ENCODE assay signal across 8 cellular contexts in genomic region chr7:90455163-90456030, GRCh38. TPM values are rescaled to one million over a fixed set of nuclear protein-coding genes. Genes with fewer than 3 reads are reported as not detected.
DNase-seq lines count a peak whose midpoint lies in the region; ATAC-seq and TF ChIP-seq lines count a peak whose summit lies in the region.

No MANE protein-coding gene starts in this region.

- H3K9me3 Mint-ChIP-seq in T-cell, result no peaks in the 10 kb centered on the region

- peak; percentile 62; the same call in 1 of the 2 replicates for TF ChIP-seq CTCF in GM12875 (IDR thresholded peaks at IDR 0.05; ENCODE audit: borderline replicate concordance, insufficient read depth, low read depth, low read length)
- TF ChIP-seq CTCF in foreskin fibroblast (IDR thresholded peaks at IDR 0.05; ENCODE audit: low read depth, low read length), result peak; percentile 64
- TF ChIP-seq CTCF in neutrophil (IDR thresholded peaks at IDR 0.05), result peak; percentile 48

- peaks cover 0 to 5% of the 10 kb centered on the region in 2 experiments for H3K4me1 ChIP-seq in neutrophil (ENCODE audit: control insufficient read depth in 1 of 2, insufficient read depth in 1 of 2, low read depth in 1 of 2, low read length in 1 of 2)

- H3K36me3 Mint-ChIP-seq in T-cell, result no peaks in the 10 kb centered on the region

- no peaks in the 10 kb centered on the region for H3K9me3 ChIP-seq in neutrophil

- ATAC-seq in HG02763 (IDR thresholded peaks at IDR 0.05; ENCODE audit: unreplicated experiment) (peak; percentile 92), T-cell (replicated peaks in 1 of 4) (peak; percentile 53 to 75 (median 58))

- POLR2A ChIA-PET in T-cell (lab: Charles Lee), result no interaction called here

- peaks cover 11 to 16% of the 10 kb centered on the region in 2 donors for H3K27me3 Mint-ChIP-seq in T-cell

- peaks cover 6 to 8% (median 7%) of the 10 kb centered on the region in 3 donors for H3K4me1 Mint-ChIP-seq in T-cell

- H3K4me3 ChIP-seq in GM12875 (ENCODE audit: low read depth, low read length) (no peak overlapping the region), foreskin fibroblast (ENCODE audit: low read depth in 1 of 2, low read length in 2 of 2) (peak overlapping the region; percentile 35 to 37), neutrophil (ENCODE audit: low read depth in 1 of 2, low read length in 1 of 2) (no peak overlapping the region)

- peak overlapping the region in 1 of 2 donors; percentile 58 for H3K27ac Mint-ChIP-seq in T-cell

- CTCF ChIA-PET in T-cell (lab: Charles Lee), result interaction anchor here (0.6 to 1.4 kb wide), 14 partner anchors 9 to 1999 kb away, joined by 3 to 8 read pairs (median 4); partner anchors contain the start of genes GATAD1 (in 2 of the 2), MTERF1 (in 1 of the 2) and STEAP1 (in 1 of the 2)

- DNase-seq in AG08395 (ENCODE audit: low spot score) (peak; percentile 73), NCI-H1105 (lab: John Stamatoyannopoulos, UW) (peak; percentile 40), T-cell (peak in 3 of 34 experiments; percentile 7 to 13 (median 9)), foreskin fibroblast (peak; percentile 42 to 71)
- DNase-seq in effector CD4-positive, alpha-beta T cell, result no peak

- peak overlapping the region in 1 of 3 donors; percentile 5 for H3K4me3 Mint-ChIP-seq in T-cell

- H3K27ac ChIP-seq in neutrophil, result no peak overlapping the region

- no peaks in the 10 kb centered on the region for H3K36me3 ChIP-seq in neutrophil

- no peaks in the 10 kb centered on the region for H3K27me3 ChIP-seq in neutrophil

RNA-seq across cellular contexts. Expression of gene PTTG1IP2, which starts 14.0 kb away (rescaled TPM):
- not detected for total RNA-seq in T-cell

RNA-seq across cellular contexts. Expression of gene CLDN12, which starts 52.1 kb away (rescaled TPM):
- total RNA-seq in T-cell, result 1 to 10 TPM; 1.8 to 3.7 (median 2.3) TPM

Comparison
In these comparisons a context has a peak if more than half of its experiments do, and no peak if none do; other contexts are left out.
1. H3K4me3 ChIP-seq: peak in foreskin fibroblast (2 of 2); none in GM12875 (single experiment) and neutrophil (0 of 2).
2. Peak in every context shown above with its lines, with median percentiles within 50 percentile points of each other: CTCF ChIP-seq.